In the genomic region with DNA sequence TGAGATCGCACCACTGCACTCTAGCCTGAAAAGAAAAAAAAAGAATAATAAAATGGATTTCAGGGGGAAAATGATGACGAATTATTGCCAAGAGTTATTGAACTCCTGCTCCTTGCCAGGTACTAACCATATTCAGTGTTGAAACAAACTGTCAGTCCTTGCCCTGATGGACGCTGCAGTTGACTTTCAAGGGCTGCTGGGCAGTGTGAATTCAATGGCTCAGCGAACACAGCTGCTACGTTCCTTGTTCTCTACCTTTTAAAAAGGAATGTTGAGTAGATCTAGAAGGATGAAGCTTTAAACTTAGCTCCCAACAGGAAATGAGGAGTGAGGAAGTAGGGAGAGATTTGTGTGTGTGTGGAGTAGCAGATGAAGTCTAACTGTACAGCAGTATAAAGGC, we compare ENCODE assay signal across 34 cellular contexts. TPM values are rescaled to one million over a fixed set of nuclear protein-coding genes. Genes with fewer than 3 reads are reported as not detected.
DNase-seq lines count a peak whose midpoint lies in the region; ATAC-seq and TF ChIP-seq lines count a peak whose summit lies in the region.
"Had no signal": no experiment of that assay in that cellular context is flagged by ENCODE, and none has a peak within 500 bp of the region (broad histone marks: within the 10 kb centered on the region; RNA-seq: fewer than 3 reads in every experiment).

No MANE protein-coding gene starts in this region.

- H3K27ac ChIP-seq in HEK293 (ENCODE audit: extremely low read depth, low read depth, low read length) = no peak overlapping the region
- peak overlapping the region; percentile 58 for H3K27ac ChIP-seq in cingulate gyrus (ENCODE audit: low read depth, low read length)
- H3K27ac ChIP-seq in lung (ENCODE audit: low read depth in 1 of 2, low read length in 1 of 2) = peak overlapping the region; percentile 64 to 87
- peak overlapping the region; percentile 80 to 90 for H3K27ac ChIP-seq in thoracic aorta
- no peak overlapping the region for H3K27ac ChIP-seq in mammary epithelial cell (ENCODE audit: insufficient read depth, low read depth, low read length)
- H3K27ac ChIP-seq: BLaER1 treated with 17β-estradiol and CSF1 and Interleukin-3, amounts not matched to agents 10 nM and 100 nM; testis had no signal

- intact Hi-C loops in mammary epithelial cell (cut with micrococcal nuclease) = no loop called here

- in situ Hi-C loops in mammary epithelial cell (cut with MboI; ENCODE audit: low sequenced_read_pairs in 2 of 2) = no loop called here

- dilution Hi-C loops in mammary epithelial cell (cut with HindIII; ENCODE audit: low sequenced_read_pairs) = no loop called here

- ATAC-seq in lung (ENCODE audit: insufficient read depth, low FRiP score) (no peak), thoracic aorta (ENCODE audit: insufficient number of reproducible peaks, low FRiP score, low read depth) (no peak)
- ATAC-seq: HCT116; left lobe of liver; naive thymus-derived CD4-positive, alpha-beta T cell; T-helper 17 cell had no signal

- H3K9ac ChIP-seq in mammary epithelial cell (ENCODE audit: insufficient read depth, low read length) = no peak overlapping the region
- H3K9ac ChIP-seq: BLaER1 treated with 17β-estradiol and CSF1 and Interleukin-3, amounts not matched to agents 10 nM and 100 nM had no signal

- CTCF ChIA-PET in HEK293 (lab: Yijun Ruan, JAX) = no interaction called here
- CTCF ChIA-PET in mammary epithelial cell (lab: Charles Lee; ENCODE audit: low non-redundant PET) = no interaction called here

- no peaks in the 10 kb centered on the region for H3K79me2 ChIP-seq in mammary epithelial cell (ENCODE audit: insufficient read depth, low read length)
- H3K79me2 ChIP-seq: hepatocyte had no signal

- POLR2A ChIA-PET in HEK293 (lab: Yijun Ruan, JAX) = no interaction called here

- H3K4me1 ChIP-seq in HEK293 (ENCODE audit: control insufficient read depth, insufficient read depth, low read length) = peaks cover 8% of the 10 kb centered on the region; the same call in 1 of the 2 replicates
- H3K4me1 ChIP-seq in lung (ENCODE audit: control insufficient read depth in 2 of 2, insufficient read depth in 2 of 2, low read length in 2 of 2) = peaks cover 11 to 44% of the 10 kb centered on the region in 2 donors
- peaks cover 70 to 95% of the 10 kb centered on the region in 2 donors for H3K4me1 ChIP-seq in thoracic aorta (ENCODE audit: control insufficient read depth in 1 of 2, low read depth in 2 of 2)
- H3K4me1 ChIP-seq in mammary epithelial cell (ENCODE audit: insufficient read depth, low read length) = peaks cover 17% of the 10 kb centered on the region
- H3K4me1 ChIP-seq: testis had no signal

- H3K36me3 ChIP-seq in HEK293 (ENCODE audit: control insufficient read depth in 2 of 2, insufficient read depth in 1 of 2, low read length in 2 of 2) (no peaks in the 10 kb centered on the region), lung (ENCODE audit: control insufficient read depth in 2 of 2, insufficient read depth in 2 of 2, low read length in 2 of 2) (no peaks in the 10 kb centered on the region), thoracic aorta (no peaks in the 10 kb centered on the region), mammary epithelial cell (ENCODE audit: insufficient read depth, low read length) (no peaks in the 10 kb centered on the region)
- H3K36me3 ChIP-seq: BLaER1 treated with 17β-estradiol and CSF1 and Interleukin-3, amounts not matched to agents 10 nM and 100 nM; esophagus muscularis mucosa had no signal

- no peak for DNase-seq in lung (ENCODE audit: low spot score)
- DNase-seq in thoracic aorta (ENCODE audit: low spot score) = no peak
- DNase-seq in retina = no peak
- DNase-seq in mammary epithelial cell = no peak
- no peak for DNase-seq in AG08395 (ENCODE audit: low spot score)
- DNase-seq: activated CD4-positive, alpha-beta T cell treated with anti-CD3 and anti-CD28 coated beads, Interleukin-2, amount 50 U/mL, for 1 hour; activated CD4-positive, CD25-positive, alpha-beta regulatory T cell; activated effector memory CD4-positive, alpha-beta T cell treated with Interleukin-2 at 50 U/mL for 16 hours; activated naive CD8-positive, alpha-beta T cell treated with anti-CD3 and anti-CD28 coated beads for 36 hours; activated T-cell treated with anti-CD3 and anti-CD28 coated beads, Interleukin-2, amount 50 U/mL, for 1 hour; anterior cingulate cortex; COR-L47; endodermal cell; foreskin fibroblast; Karpas-422; naive thymus-derived CD4-positive, alpha-beta T cell; NCI-H1417 treated with DMSO at 0.1 percent for 48 hours; NCI-H2029 treated with DMSO at 0.1 percent for 48 hours; NCI-H524 treated with DMSO at 0.1 percent for 48 hours; occipital lobe; SHP77; stimulated activated CD4-positive, alpha-beta T cell treated with anti-CD3 and anti-CD28 coated beads, Interleukin-1b, Interleukin-23, amount 100 ng/mL, for 48 hours; stimulated activated CD8-positive, alpha-beta memory T cell treated with anti-CD3 and anti-CD28 coated beads, Interleukin-4, amount 100 ng/mL, for 48 hours; T-helper 17 cell; testis had no signal

- H2AFZ ChIP-seq in mammary epithelial cell (ENCODE audit: low read depth, low read length) = no peak overlapping the region
- H2AFZ ChIP-seq: hepatocyte had no signal

- no peak overlapping the region for H3K4me2 ChIP-seq in mammary epithelial cell (ENCODE audit: insufficient read depth, low read depth, low read length)
- H3K4me2 ChIP-seq: BLaER1 treated with 17β-estradiol and CSF1 and Interleukin-3, amounts not matched to agents 10 nM and 100 nM; hepatocyte; smooth muscle cell had no signal

- TF ChIP-seq CTCF in HEK293 (tag by site-specific recombination; IDR thresholded peaks at IDR 0.05) (no peak), lung (IDR thresholded peaks at IDR 0.05; ENCODE audit: control extremely low read depth, extremely low read depth) (no peak), thoracic aorta (IDR thresholded peaks at IDR 0.05) (no peak), mammary epithelial cell (conservative IDR thresholded peaks at IDR 0.05 in 1 of 2, IDR thresholded peaks at IDR 0.05 in 1 of 2; ENCODE audit: extremely low read depth in 1 of 2, insufficient read depth in 1 of 2, low read depth in 1 of 2, low read length in 2 of 2) (no peak)

- no peak overlapping the region for H3K4me3 ChIP-seq in HEK293 (ENCODE audit: low read depth, low read length)
- no peak overlapping the region for H3K4me3 ChIP-seq in lung
- H3K4me3 ChIP-seq in thoracic aorta = no peak overlapping the region
- H3K4me3 ChIP-seq in mammary epithelial cell (replicated peaks in 1 of 3; ENCODE audit: insufficient read depth in 1 of 3, low read depth in 2 of 3, low read length in 3 of 3) = no peak overlapping the region
- H3K4me3 ChIP-seq: BLaER1 treated with 17β-estradiol and CSF1 and Interleukin-3, amounts not matched to agents 10 nM and 100 nM; esophagus muscularis mucosa; hepatocyte; smooth muscle cell; testis had no signal

- 77 to 80% methylated on average over 5 of the region's 5 CpGs for WGBS in lung, 2 donors
- 86% methylated on average over 5 of the region's 5 CpGs for WGBS in mammary epithelial cell (ENCODE audit: low coverage, missing lambda C conversion rate)

- H3K9me3 ChIP-seq in HEK293 (ENCODE audit: control insufficient read depth, insufficient read depth, low read depth, low read length) = no peaks in the 10 kb centered on the region
- H3K9me3 ChIP-seq in lung (ENCODE audit: control insufficient read depth in 2 of 2, insufficient read depth in 1 of 2, low read length in 1 of 2) = no peaks in the 10 kb centered on the region
- H3K9me3 ChIP-seq in thoracic aorta = no peaks in the 10 kb centered on the region
- no peaks in the 10 kb centered on the region for H3K9me3 ChIP-seq in mammary epithelial cell (replicated peaks; ENCODE audit: insufficient read depth, low read length)
- H3K9me3 ChIP-seq: BLaER1 treated with 17β-estradiol and CSF1 and Interleukin-3, amounts not matched to agents 10 nM and 100 nM; esophagus muscularis mucosa; testis had no signal

- no peaks in the 10 kb centered on the region for H4K20me1 ChIP-seq in mammary epithelial cell (ENCODE audit: insufficient read depth, low read length)
- H4K20me1 ChIP-seq: BLaER1 treated with 17β-estradiol and CSF1 and Interleukin-3, amounts not matched to agents 10 nM and 100 nM had no signal

- H3K27me3 ChIP-seq in lung (ENCODE audit: control insufficient read depth, insufficient read depth) (no peaks in the 10 kb centered on the region), thoracic aorta (replicated peaks; ENCODE audit: insufficient read depth) (no peaks in the 10 kb centered on the region), mammary epithelial cell (ENCODE audit: insufficient read depth, low read length) (peaks cover 12% of the 10 kb centered on the region)
- H3K27me3 ChIP-seq: BLaER1 treated with 17β-estradiol and CSF1 and Interleukin-3, amounts not matched to agents 10 nM and 100 nM; esophagus muscularis mucosa; hepatocyte; testis had no signal

- no TSS peak for BruUV-seq in mammary epithelial cell (replicated peaks; lab: Mats Ljungman, UMichigan)

TF ChIP-seq in HEK293, 187 proteins besides CTCF, POLR2A, EP300 and RAD21:
- TF ChIP-seq ZNF157 (tag by site-specific recombination; IDR thresholded peaks at IDR 0.05) (peak; percentile 63), FEZF1 (tag by site-specific recombination; IDR thresholded peaks at IDR 0.05) (no peak), ZNF658 (tag by site-specific recombination; IDR thresholded peaks at IDR 0.05) (no peak)
TF ChIP-seq in HEK293: peak in this region for 1.

RNA-seq across cellular contexts. Expression of gene LIMCH1, which starts 2.7 kb away (rescaled TPM):
- total RNA-seq in lung (100 to 1,000 TPM; 204 to 299 TPM), thoracic aorta (100 to 1,000 TPM in 1 of 2 donors, 10 to 100 TPM in 1; 95.3 to 158 TPM), mammary epithelial cell (1 to 10 TPM in 1 of 2 donors, not detected in 1; 7.3 TPM)
- polyA plus RNA-seq in lung (10 to 100 TPM; 43.4 to 52.3 TPM), mammary epithelial cell (0.05 TPM)
- not detected for polyA minus RNA-seq in mammary epithelial cell
- total RNA-seq: activated naive CD8-positive, alpha-beta T cell treated with anti-CD3 and anti-CD28 coated beads for 36 hours; G401; T-helper 17 cell had no signal
- polyA plus RNA-seq: naive thymus-derived CD4-positive, alpha-beta T cell had no signal

Comparison
In these comparisons a context has a peak if more than half of its experiments do, and no peak if none do; other contexts are left out.
1. H3K27ac ChIP-seq: peak in cingulate gyrus (single experiment), lung (2 of 2) and thoracic aorta (2 of 2); none in HEK293 (single experiment) and mammary epithelial cell (single experiment).
2. RNA of gene LIMCH1, which starts 2.7 kb away (total RNA-seq): 204 to 299 TPM in lung and 95.3 to 158 TPM in thoracic aorta; 7.3 TPM in mammary epithelial cell; every median in the first group is over 10 times any median in the second.